9 cellular contexts compared by ENCODE assay signal in the genomic region with DNA sequence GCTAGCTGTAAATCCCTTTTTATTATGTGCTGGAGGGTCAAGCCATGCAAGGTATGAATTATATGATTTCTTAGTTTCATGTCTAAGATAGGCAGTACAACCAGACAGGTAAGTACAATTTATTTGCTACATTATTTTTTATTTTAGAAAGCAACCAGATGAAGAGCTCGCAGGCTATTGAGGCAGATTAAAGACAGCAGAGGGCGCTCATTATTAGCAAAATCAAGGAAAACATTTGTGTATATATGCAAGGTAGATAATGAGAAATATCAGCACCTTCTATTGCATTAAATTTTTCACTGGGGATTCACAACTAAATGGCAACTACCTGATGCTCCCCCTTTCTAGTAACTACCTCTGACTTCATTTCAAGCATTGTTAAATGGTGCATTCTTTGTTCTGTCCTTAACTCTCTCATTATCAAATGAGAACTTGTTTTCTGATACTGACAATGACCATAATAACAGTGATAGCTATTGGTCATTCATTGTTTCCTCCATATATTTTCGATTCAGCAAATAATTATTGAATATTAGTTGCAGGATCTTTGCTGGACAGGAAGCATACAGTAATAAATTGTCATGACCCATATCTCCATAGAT. TPM values are rescaled to one million over a fixed set of nuclear protein-coding genes. Genes with fewer than 3 reads are reported as not detected.
A peak's percentile ranks its signal among the peaks of the same experiment; 100 is the strongest.
DNase-seq lines count a peak whose midpoint lies in the region; ATAC-seq and TF ChIP-seq lines count a peak whose summit lies in the region.
"Had no signal": no experiment of that assay in that cellular context is flagged by ENCODE, and none has a peak within 500 bp of the region (broad histone marks: within the 10 kb centered on the region; RNA-seq: fewer than 3 reads in every experiment).

No MANE protein-coding gene starts in this region.

- no peak overlapping the region for H3K27ac Mint-ChIP-seq in nephron

- ATAC-seq in GM21786 (IDR thresholded peaks at IDR 0.05; ENCODE audit: unreplicated experiment) (no peak), GM21423 (IDR thresholded peaks at IDR 0.05; ENCODE audit: unreplicated experiment) (no peak), GM18909 (IDR thresholded peaks at IDR 0.05; ENCODE audit: poor library complexity, unreplicated experiment) (no peak)

- H3K36me3 Mint-ChIP-seq in nephron (ENCODE audit: low read depth) = no peaks in the 10 kb centered on the region

- no peak overlapping the region for H3K4me3 Mint-ChIP-seq in nephron

- TF ChIP-seq CTCF in choroid plexus epithelial cell (conservative IDR thresholded peaks at IDR 0.05; ENCODE audit: low read depth, low read length) (peak; percentile 73), nephron (IDR thresholded peaks at IDR 0.05; ENCODE audit: unreplicated experiment in 3 of 3) (peak; percentile 53 to 66 (median 63))

- H3K9me3 Mint-ChIP-seq in nephron = no peaks in the 10 kb centered on the region

- no peaks in the 10 kb centered on the region for H3K27me3 Mint-ChIP-seq in nephron (ENCODE audit: low read depth)

- H3K4me3 ChIP-seq in choroid plexus epithelial cell (ENCODE audit: low read depth, low read length) = no peak overlapping the region
- H3K4me3 ChIP-seq: BLaER1 treated with 17β-estradiol and CSF1 and Interleukin-3, amounts not matched to agents 10 nM and 100 nM had no signal

- DNase-seq in NCI-H146 treated with DMSO at 0.1 percent for 48 hours (lab: John Stamatoyannopoulos, UW; ENCODE audit: unreplicated experiment) (peak; percentile 1), NCI-H146 (lab: John Stamatoyannopoulos, UW) (no peak), NCI-H460 (ENCODE audit: extremely low read depth, low read depth) (peak; percentile 26), choroid plexus epithelial cell (ENCODE audit: low read depth) (peak; percentile 66)

- no peaks in the 10 kb centered on the region for H3K4me1 Mint-ChIP-seq in nephron

RNA-seq across cellular contexts. Expression of a gene that starts 8.6 kb away (rescaled TPM):
- not detected in 2 replicates for total RNA-seq in NCI-H460 (2014; rRNA removed; shearing (Covaris generic))
- polyA plus RNA-seq in NCI-H460 (2014; cell fraction: nucleus; rRNA removed) = not detected in 2 replicates

RNA-seq across cellular contexts. Expression of a gene that starts 19.2 kb away (rescaled TPM):
- not detected in 2 replicates for total RNA-seq in NCI-H460 (2014; rRNA removed; shearing (Covaris generic))
- polyA plus RNA-seq in NCI-H460 (2014; cell fraction: nucleus; rRNA removed) = not detected in 2 replicates

RNA-seq across cellular contexts. Expression of a gene that starts 55.7 kb away (rescaled TPM):
- total RNA-seq in NCI-H460 (2014; rRNA removed; shearing (Covaris generic)) = not detected in 2 replicates
- not detected in 2 replicates for polyA plus RNA-seq in NCI-H460 (2014; cell fraction: nucleus; rRNA removed)
